In the genomic region with DNA sequence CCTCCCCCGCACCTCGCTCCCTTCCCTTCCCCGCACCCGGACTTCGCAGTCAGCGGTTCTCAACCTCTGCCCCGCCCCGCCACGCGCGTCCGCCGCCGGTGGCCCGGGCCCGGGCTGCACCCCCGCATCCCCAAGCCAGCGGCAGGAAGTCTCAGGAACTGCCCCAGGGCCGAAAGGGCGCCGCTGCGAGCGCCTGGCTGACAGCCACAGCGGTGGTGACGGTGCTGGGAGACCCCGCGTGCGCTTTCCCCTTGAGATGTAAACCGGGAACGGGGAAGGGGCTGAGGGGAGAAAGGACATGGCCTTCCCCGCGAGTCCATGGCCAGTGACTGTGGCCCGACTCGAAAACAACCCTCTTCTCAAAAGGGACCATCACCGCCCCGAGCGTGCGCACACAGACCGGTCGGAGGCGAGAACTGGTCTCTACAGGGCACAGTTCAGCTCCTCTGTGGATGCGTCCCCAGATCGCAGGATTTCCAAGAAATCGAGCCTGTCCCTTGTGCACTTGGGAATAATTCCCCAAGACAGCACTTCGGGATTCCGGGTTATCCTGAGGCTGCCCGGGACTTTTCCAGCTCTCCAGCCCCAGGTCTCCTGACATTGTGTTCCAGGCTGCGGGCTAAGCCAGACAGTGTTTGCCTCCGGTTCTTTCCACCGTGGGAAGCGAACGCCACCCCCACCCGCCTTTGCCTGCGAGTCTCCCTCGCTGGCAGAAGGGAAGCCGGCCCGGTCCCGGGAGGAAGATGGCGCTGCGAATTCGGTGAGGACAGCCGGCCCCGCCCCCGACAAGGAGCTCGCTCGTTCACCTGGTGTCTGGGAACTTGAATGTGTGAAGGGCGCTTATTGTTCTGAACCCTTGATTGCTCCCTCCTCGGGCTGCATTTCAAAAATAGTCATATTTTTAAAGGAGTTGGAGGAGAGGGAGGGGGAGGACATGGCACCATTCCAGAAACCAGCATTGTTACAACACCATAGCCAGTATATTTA, we compare ENCODE assay signal across 9 cellular contexts. TPM values are rescaled to one million over a fixed set of nuclear protein-coding genes. Genes with fewer than 3 reads are reported as not detected.
DNase-seq lines count a peak whose midpoint lies in the region; ATAC-seq and TF ChIP-seq lines count a peak whose summit lies in the region.
"Had no signal": no experiment of that assay in that cellular context is flagged by ENCODE, and none has a peak within 500 bp of the region (broad histone marks: within the 10 kb centered on the region; RNA-seq: fewer than 3 reads in every experiment).

No MANE protein-coding gene starts in this region.

- H3K4me1 ChIP-seq in Peyer's patch (no peaks in the 10 kb centered on the region), esophagus muscularis mucosa (peaks cover 23 to 54% (median 43%) of the 10 kb centered on the region in 4 donors), mucosa of descending colon (ENCODE audit: low read depth) (peaks cover 7% of the 10 kb centered on the region), aorta (ENCODE audit: control insufficient read depth in 1 of 2, insufficient read depth in 2 of 2, low read length in 2 of 2) (no peaks in the 10 kb centered on the region)

- DNase-seq in AG08396 (ENCODE audit: low spot score) = peak; percentile 71
- peak in 2 of 3 donors; percentile 84 to 87 for DNase-seq in Peyer's patch
- DNase-seq in esophagus muscularis mucosa (ENCODE audit: extremely low spot score) = no peak
- DNase-seq in mucosa of descending colon = peak; percentile 84 to 88 (median 87)
- DNase-seq in aorta = peak; percentile 60 to 91
- no peak for DNase-seq in T-helper 9 cell
- no peak for DNase-seq in activated naive CD4-positive, alpha-beta T cell treated with anti-CD3 and anti-CD28 coated beads, Interleukin-2, amount 10 ng/mL, durations not matched to agents 7 days and 5 days

- H3K4me3 ChIP-seq in Peyer's patch (peak overlapping the region; percentile 18 to 79 (median 54)), esophagus muscularis mucosa (peak overlapping the region; percentile 60 to 69 (median 62)), mucosa of descending colon (peak overlapping the region; percentile 67), aorta (ENCODE audit: low read length in 2 of 2) (peak overlapping the region; percentile 2 to 42)

- WGBS in esophagus muscularis mucosa = 3% methylated on average over 47 of the region's 68 CpGs
- 0 to 1% methylated on average over 68 of the region's 68 CpGs for WGBS in aorta, 2 donors

- TF ChIP-seq CTCF in Peyer's patch (IDR thresholded peaks at IDR 0.05) = no peak
- TF ChIP-seq CTCF in esophagus muscularis mucosa (IDR thresholded peaks at IDR 0.05) = peak in 1 of 3 experiments; percentile 23
- no peak for TF ChIP-seq CTCF in mucosa of descending colon (IDR thresholded peaks at IDR 0.05)

- intact Hi-C loops in esophagus muscularis mucosa (cut with DNase I) (loop anchor here (5.0 to 10.0 kb wide), 2 partner anchors 208 to 410 kb away; no protein-coding TSS in a partner anchor), mucosa of descending colon (cut with DNase I, micrococcal nuclease) (loop anchor here in 1 of 2 donors (10.0 kb wide), 2 partner anchors 80 to 210 kb away; no protein-coding TSS in a partner anchor), aorta (cut with DNase I) (no loop called here)

- H3K27ac ChIP-seq in Peyer's patch = peak overlapping the region; percentile 64 to 93 (median 80)
- peak overlapping the region; percentile 81 to 92 (median 88) for H3K27ac ChIP-seq in esophagus muscularis mucosa (replicated peaks in 1 of 4)
- H3K27ac ChIP-seq in aorta (ENCODE audit: low read depth in 1 of 2, low read length in 2 of 2) = peak overlapping the region; percentile 3 to 14

- no peak overlapping the region for H3K4me3 Mint-ChIP-seq in activated naive CD4-positive, alpha-beta T cell treated with anti-CD3 and anti-CD28 coated beads, Interleukin-2, amount 10 ng/mL, durations not matched to agents 7 days and 5 days
- H3K4me3 Mint-ChIP-seq: activated naive CD4-positive, alpha-beta T cell treated with anti-CD3 and anti-CD28 coated beads, Interleukin-2, amount 50 U/mL, for 24 hours had no signal

- H3K36me3 Mint-ChIP-seq in activated naive CD4-positive, alpha-beta T cell treated with anti-CD3 and anti-CD28 coated beads, Interleukin-2, amount 10 ng/mL, durations not matched to agents 7 days and 5 days = no peaks in the 10 kb centered on the region

- no peaks in the 10 kb centered on the region for H3K9me3 Mint-ChIP-seq in activated naive CD4-positive, alpha-beta T cell treated with anti-CD3 and anti-CD28 coated beads, Interleukin-2, amount 10 ng/mL, durations not matched to agents 7 days and 5 days

- no peak overlapping the region for H3K27ac Mint-ChIP-seq in activated naive CD4-positive, alpha-beta T cell treated with anti-CD3 and anti-CD28 coated beads, Interleukin-2, amount 10 ng/mL, durations not matched to agents 7 days and 5 days
- H3K27ac Mint-ChIP-seq: activated naive CD4-positive, alpha-beta T cell treated with anti-CD3 and anti-CD28 coated beads, Interleukin-2, amount 50 U/mL, for 24 hours had no signal

- TF ChIP-seq POLR2A in Peyer's patch (IDR thresholded peaks at IDR 0.05) (peak in 1 of 2 donors; percentile 8), esophagus muscularis mucosa (IDR thresholded peaks at IDR 0.05; ENCODE audit: low read depth) (no peak)

- H3K4me1 Mint-ChIP-seq in activated naive CD4-positive, alpha-beta T cell treated with anti-CD3 and anti-CD28 coated beads, Interleukin-2, amount 10 ng/mL, durations not matched to agents 7 days and 5 days = no peaks in the 10 kb centered on the region
- H3K4me1 Mint-ChIP-seq: activated naive CD4-positive, alpha-beta T cell treated with anti-CD3 and anti-CD28 coated beads, Interleukin-2, amount 50 U/mL, for 24 hours had no signal

- TF ChIP-seq EP300 in esophagus muscularis mucosa (IDR thresholded peaks at IDR 0.05) = no peak

- no peaks in the 10 kb centered on the region for H3K9me3 ChIP-seq in Peyer's patch
- H3K9me3 ChIP-seq in esophagus muscularis mucosa = no peaks in the 10 kb centered on the region
- no peaks in the 10 kb centered on the region for H3K9me3 ChIP-seq in mucosa of descending colon
- H3K9me3 ChIP-seq in aorta (ENCODE audit: control insufficient read depth, low read length) = no peaks in the 10 kb centered on the region

- H3K27me3 ChIP-seq in Peyer's patch = no peaks in the 10 kb centered on the region
- peaks cover 0 to 35% (median 0%) of the 10 kb centered on the region in 4 donors for H3K27me3 ChIP-seq in esophagus muscularis mucosa
- H3K27me3 ChIP-seq in aorta (ENCODE audit: control insufficient read depth in 1 of 2, insufficient read depth in 2 of 2, low read length in 1 of 2) = no peaks in the 10 kb centered on the region

- peaks cover 53% of the 10 kb centered on the region for H3K27me3 Mint-ChIP-seq in activated naive CD4-positive, alpha-beta T cell treated with anti-CD3 and anti-CD28 coated beads, Interleukin-2, amount 10 ng/mL, durations not matched to agents 7 days and 5 days

- CTCF ChIA-PET in activated naive CD4-positive, alpha-beta T cell treated with anti-CD3 and anti-CD28 coated beads, Interleukin-2, amount 10 ng/mL, durations not matched to agents 7 days and 5 days (lab: Charles Lee) = interaction anchor here (0.7 kb wide), 1 partner anchor 12 kb away, joined by 4 read pairs; no protein-coding TSS in a partner anchor

- ATAC-seq in HG03354 (IDR thresholded peaks at IDR 0.05; ENCODE audit: poor library complexity, severe bottlenecking, unreplicated experiment) = peak; percentile 4
- ATAC-seq in mucosa of descending colon = peak; percentile 47
- peak; percentile 72 for ATAC-seq in aorta (ENCODE audit: low FRiP score)

- no peaks in the 10 kb centered on the region for H3K36me3 ChIP-seq in Peyer's patch
- no peaks in the 10 kb centered on the region for H3K36me3 ChIP-seq in esophagus muscularis mucosa
- H3K36me3 ChIP-seq in mucosa of descending colon (ENCODE audit: low read depth) = no peaks in the 10 kb centered on the region
- no peaks in the 10 kb centered on the region for H3K36me3 ChIP-seq in aorta (ENCODE audit: control insufficient read depth in 1 of 2, insufficient read depth in 2 of 2, low read length in 1 of 2)

RNA-seq across cellular contexts. Expression of a gene that starts 2.7 kb away (rescaled TPM):
- total RNA-seq in Peyer's patch (100 to 1,000 TPM in 1 of 4 donors, 10 to 100 TPM in 3; 31.4 to 152 (median 79.7) TPM), esophagus muscularis mucosa (10 to 100 TPM in 3 of 4 donors, 1 to 10 TPM in 1; 5.6 to 12.5 (median 10.7) TPM), mucosa of descending colon (100 to 1,000 TPM in 2 of 3 donors, 10 to 100 TPM in 1; 59.5 to 157 (median 139) TPM), aorta (1 to 10 TPM; 2.0 to 2.1 TPM)
- polyA plus RNA-seq in aorta = 1 to 10 TPM; 1.9 to 3.4 TPM

Comparison
In these comparisons a context has a peak if more than half of its experiments do, and no peak if none do; other contexts are left out.
1. DNase-seq: peak in AG08396 (single experiment), Peyer's patch (2 of 3), mucosa of descending colon (3 of 3) and aorta (2 of 2); none in esophagus muscularis mucosa (single experiment), T-helper 9 cell (single experiment) and activated naive CD4-positive, alpha-beta T cell treated with anti-CD3 and anti-CD28 coated beads, Interleukin-2, amount 10 ng/mL, durations not matched to agents 7 days and 5 days (single experiment).
2. ATAC-seq: peak in every context shown above with its lines; median percentile 72 in aorta; 47 in mucosa of descending colon; 4 in HG03354.
3. H3K27ac ChIP-seq: peak in every context shown above with its lines; median percentile 88 in esophagus muscularis mucosa; 80 in Peyer's patch; 8 in aorta.
4. Peak in every context shown above with its lines, with median percentiles within 50 percentile points of each other: H3K4me3 ChIP-seq.